8 cellular contexts compared by ENCODE assay signal in genomic region chr12:6532051-6532926, GRCh38. TPM values are rescaled to one million over a fixed set of nuclear protein-coding genes. Genes with fewer than 3 reads are reported as not detected.
DNase-seq lines count a peak whose midpoint lies in the region; ATAC-seq and TF ChIP-seq lines count a peak whose summit lies in the region.

No MANE protein-coding gene starts in this region.

- H3K4me3 Mint-ChIP-seq in GM23338: peak overlapping the region; percentile 93
- peak overlapping the region; percentile 96 for H3K4me3 Mint-ChIP-seq in activated CD4-positive, alpha-beta memory T cell treated with anti-CD3 and anti-CD28 coated beads for 36 hours

- H3K9me2 ChIP-seq in GM23338 (ENCODE audit: insufficient read depth): no peaks in the 10 kb centered on the region

- H3K9ac ChIP-seq in duodenal mucosa (ENCODE audit: low read depth in 1 of 2, low read length in 2 of 2): peak overlapping the region; percentile 81 to 90

- DNase-seq in BE2C (peak; percentile 85), GM23338 (ENCODE audit: low spot score) (peak; percentile 78), NCI-H460 (ENCODE audit: extremely low read depth, low read depth) (peak; percentile 85), lung (ENCODE audit: low spot score) (no peak)
- peak; percentile 94 for DNase-seq in activated CD4-positive, alpha-beta memory T cell treated with anti-CD3 and anti-CD28 coated beads for 36 hours
- DNase-seq in stimulated activated CD4-positive, alpha-beta T cell treated with anti-CD3 and anti-CD28 coated beads, TNF-alpha, amount 100 ng/mL, for 1 hour (ENCODE audit: low read depth in 3 of 3, low spot score in 1 of 3): peak; percentile 53 to 70 (median 67)

- peak overlapping the region; percentile 100 for H3K27ac Mint-ChIP-seq in GM23338
- peak overlapping the region; percentile 100 for H3K27ac Mint-ChIP-seq in activated CD4-positive, alpha-beta memory T cell treated with anti-CD3 and anti-CD28 coated beads for 36 hours

- H3K27ac ChIP-seq in GM23338 (ENCODE audit: low read depth): peak overlapping the region; percentile 98
- H3K27ac ChIP-seq in duodenal mucosa (ENCODE audit: low read depth, low read length): peak overlapping the region; percentile 94
- H3K27ac ChIP-seq in lung (ENCODE audit: low read depth in 1 of 2, low read length in 1 of 2): peak overlapping the region; percentile 97 to 98

- H3K79me2 ChIP-seq in GM23338 (replicated peaks; ENCODE audit: insufficient read depth): peaks cover 35% of the 10 kb centered on the region

- H3K27me3 ChIP-seq in BE2C (no peaks in the 10 kb centered on the region), GM23338 (ENCODE audit: insufficient read depth) (no peaks in the 10 kb centered on the region), duodenal mucosa (ENCODE audit: control insufficient read depth in 1 of 2, insufficient read depth in 2 of 2, low read length in 2 of 2) (no peaks in the 10 kb centered on the region), lung (ENCODE audit: control insufficient read depth, insufficient read depth) (no peaks in the 10 kb centered on the region)

- peaks cover 4% of the 10 kb centered on the region for H3K4me1 ChIP-seq in BE2C
- H3K4me1 ChIP-seq in GM23338 (ENCODE audit: insufficient read depth): peaks cover 34% of the 10 kb centered on the region
- peaks cover 34 to 42% of the 10 kb centered on the region in 2 donors for H3K4me1 ChIP-seq in duodenal mucosa (ENCODE audit: control insufficient read depth in 1 of 2, insufficient read depth in 2 of 2, low read length in 2 of 2)
- H3K4me1 ChIP-seq in lung (ENCODE audit: control insufficient read depth in 2 of 2, insufficient read depth in 2 of 2, low read length in 2 of 2): peaks cover 0 to 22% of the 10 kb centered on the region in 2 donors

- H3K9me3 ChIP-seq in BE2C (no peaks in the 10 kb centered on the region), duodenal mucosa (ENCODE audit: control insufficient read depth in 1 of 2, low read length in 2 of 2) (no peaks in the 10 kb centered on the region), lung (ENCODE audit: control insufficient read depth in 2 of 2, insufficient read depth in 1 of 2, low read length in 1 of 2) (no peaks in the 10 kb centered on the region)

- peak overlapping the region; percentile 82 for H3K4me3 ChIP-seq in BE2C (ENCODE audit: low read depth, low read length)
- H3K4me3 ChIP-seq in GM23338: peak overlapping the region; percentile 96
- peak overlapping the region; percentile 88 to 91 for H3K4me3 ChIP-seq in duodenal mucosa (ENCODE audit: low read depth in 1 of 2, low read length in 2 of 2)
- H3K4me3 ChIP-seq in lung: no peak overlapping the region

- H4K20me1 ChIP-seq in GM23338 (replicated peaks; ENCODE audit: insufficient read depth): peaks cover 15% of the 10 kb centered on the region

- WGBS in lung, 2 donors: 11 to 31% methylated on average over 20 of the region's 20 CpGs

- CTCF ChIA-PET in activated CD4-positive, alpha-beta memory T cell treated with anti-CD3 and anti-CD28 coated beads for 36 hours (lab: Charles Lee): interaction anchor here (0.7 to 1.9 kb wide), 12 partner anchors 11 to 109 kb away, joined by 3 to 12 read pairs (median 6); partner anchors contain the start of genes MRPL51 and VAMP1

- peak; percentile 4 for ATAC-seq in GM23338
- ATAC-seq in lung (ENCODE audit: insufficient read depth, low FRiP score): no peak
- no peak for ATAC-seq in HG03342 (IDR thresholded peaks at IDR 0.05; ENCODE audit: unreplicated experiment)

- no peak overlapping the region for H2AFZ ChIP-seq in GM23338

- H3K9me3 Mint-ChIP-seq in GM23338: peaks cover 13% of the 10 kb centered on the region; the same call in 2 of the 3 replicates
- H3K9me3 Mint-ChIP-seq in activated CD4-positive, alpha-beta memory T cell treated with anti-CD3 and anti-CD28 coated beads for 36 hours: no peaks in the 10 kb centered on the region

- H3K36me3 ChIP-seq in BE2C (peaks cover 81% of the 10 kb centered on the region), GM23338 (ENCODE audit: insufficient read depth) (peaks cover 54% of the 10 kb centered on the region), duodenal mucosa (ENCODE audit: control insufficient read depth in 1 of 2, insufficient read depth in 2 of 2, low read length in 2 of 2) (peaks cover 37 to 57% of the 10 kb centered on the region in 2 donors), lung (ENCODE audit: control insufficient read depth in 2 of 2, insufficient read depth in 2 of 2, low read length in 2 of 2) (peaks cover 0 to 41% of the 10 kb centered on the region in 2 donors)

- H3F3A ChIP-seq in GM23338 (replicated peaks; ENCODE audit: low read depth): peaks cover 71% of the 10 kb centered on the region

- TF ChIP-seq CTCF in BE2C (IDR thresholded peaks at IDR 0.05; ENCODE audit: low read depth, low read length) (no peak), GM23338 (conservative IDR thresholded peaks at IDR 0.05; ENCODE audit: low read depth in 2 of 2) (no peak), lung (IDR thresholded peaks at IDR 0.05; ENCODE audit: control extremely low read depth, extremely low read depth) (no peak)

- H3K4me2 ChIP-seq in GM23338: peak overlapping the region; percentile 96

- H3K36me3 Mint-ChIP-seq in GM23338 (ENCODE audit: low read depth): peaks cover 84% of the 10 kb centered on the region
- H3K36me3 Mint-ChIP-seq in activated CD4-positive, alpha-beta memory T cell treated with anti-CD3 and anti-CD28 coated beads for 36 hours: peaks cover 84% of the 10 kb centered on the region

- H3K27me3 Mint-ChIP-seq in GM23338 (ENCODE audit: insufficient read depth, low read depth, poor library complexity): peaks cover 45% of the 10 kb centered on the region
- no peaks in the 10 kb centered on the region for H3K27me3 Mint-ChIP-seq in activated CD4-positive, alpha-beta memory T cell treated with anti-CD3 and anti-CD28 coated beads for 36 hours

- peaks cover 35% of the 10 kb centered on the region for H3K4me1 Mint-ChIP-seq in GM23338
- H3K4me1 Mint-ChIP-seq in activated CD4-positive, alpha-beta memory T cell treated with anti-CD3 and anti-CD28 coated beads for 36 hours (ENCODE audit: low read depth): peaks cover 32% of the 10 kb centered on the region

- intact Hi-C loops in activated CD4-positive, alpha-beta memory T cell treated with anti-CD3 and anti-CD28 coated beads for 36 hours (cut with micrococcal nuclease): loop anchor here (1.0 to 2.0 kb wide), 2 partner anchors 43 to 62 kb away; partner anchors contain the start of gene VAMP1

- POLR2A ChIA-PET in activated CD4-positive, alpha-beta memory T cell treated with anti-CD3 and anti-CD28 coated beads for 36 hours (lab: Charles Lee): interaction anchor here (0.6 to 5.8 kb wide), 32 partner anchors 9 to 320 kb away, joined by 3 to 54 read pairs (median 5); partner anchors contain the start of genes CD27, CD4, CDCA3 and COPS7A

TF ChIP-seq in GM23338, 12 proteins besides CTCF, POLR2A, EP300 and RAD21 (continues in another document):
- TF ChIP-seq NANOG (IDR thresholded peaks at IDR 0.05; ENCODE audit: borderline replicate concordance) (no peak), STAT1 (IDR thresholded peaks at IDR 0.05; ENCODE audit: unreplicated experiment) (no peak)

RNA-seq across cellular contexts. Expression of gene GAPDH, which starts 2.0 kb away (rescaled TPM):
- 8,477 TPM for polyA plus RNA-seq in BE2C (2012; ENCODE audit: insufficient read depth, insufficient read length, low read depth)
- 5,269 and 5,853 TPM in 2 replicates for total RNA-seq in GM23338 (2014; rRNA removed; shearing (Covaris generic))
- 6,140 and 6,219 TPM in 2 replicates for polyA plus RNA-seq in GM23338 (2016; fragmentation: Nextera tagmentation; extraction: Ambion mirVana)
- 9,568 and 10,591 TPM in 2 replicates for total RNA-seq in NCI-H460 (2014; rRNA removed; shearing (Covaris generic))
- 5,419 and 5,908 TPM in 2 replicates for polyA plus RNA-seq in NCI-H460 (2014; cell fraction: nucleus; rRNA removed)
- 1,000 to 10,000 TPM; 5,823 to 5,836 TPM for total RNA-seq in activated CD4-positive, alpha-beta memory T cell treated with anti-CD3 and anti-CD28 coated beads for 36 hours
- 1,000 to 10,000 TPM in 1 of 2 donors, 100 to 1,000 TPM in 1; 843 to 1,983 TPM for total RNA-seq in lung
- polyA plus RNA-seq in lung: 1,000 to 10,000 TPM; 1,405 to 3,540 TPM

RNA-seq across cellular contexts. Expression of gene IFFO1, which starts 23.6 kb away (rescaled TPM):
- polyA plus RNA-seq in BE2C (2012; ENCODE audit: insufficient read depth, insufficient read length, low read depth): 129 TPM
- total RNA-seq in GM23338 (2014; rRNA removed; shearing (Covaris generic)): 8.8 and 12.9 TPM in 2 replicates
- polyA plus RNA-seq in GM23338 (2016; fragmentation: Nextera tagmentation; extraction: Ambion mirVana) (8.9 and 11.2 TPM in 2 replicates), lung (10 to 100 TPM; 24.4 to 26.7 TPM)
- 0.15 TPM in 1 of 2 replicates, not detected in the other for total RNA-seq in NCI-H460 (2014; rRNA removed; shearing (Covaris generic))
- not detected in 2 replicates for polyA plus RNA-seq in NCI-H460 (2014; cell fraction: nucleus; rRNA removed)
- total RNA-seq in activated CD4-positive, alpha-beta memory T cell treated with anti-CD3 and anti-CD28 coated beads for 36 hours: 10 to 100 TPM; 10.9 to 12.4 TPM
- total RNA-seq in lung: 10 to 100 TPM; 10.0 to 25.1 TPM

RNA-seq across cellular contexts. Expression of gene NOP2, which starts 35.8 kb away (rescaled TPM):
- polyA plus RNA-seq in BE2C (2012; ENCODE audit: insufficient read depth, insufficient read length, low read depth): 222 TPM
- 67.2 and 67.9 TPM in 2 replicates for total RNA-seq in GM23338 (2014; rRNA removed; shearing (Covaris generic))
- polyA plus RNA-seq in GM23338 (2016; fragmentation: Nextera tagmentation; extraction: Ambion mirVana) (63.3 and 63.4 TPM in 2 replicates), lung (10 to 100 TPM; 30.7 to 37.6 TPM)
- 54.0 and 58.2 TPM in 2 replicates for total RNA-seq in NCI-H460 (2014; rRNA removed; shearing (Covaris generic))
- 273 and 295 TPM in 2 replicates for polyA plus RNA-seq in NCI-H460 (2014; cell fraction: nucleus; rRNA removed)
- total RNA-seq in activated CD4-positive, alpha-beta memory T cell treated with anti-CD3 and anti-CD28 coated beads for 36 hours: 10 to 100 TPM; 74.9 to 82.2 TPM
- total RNA-seq in lung: 10 to 100 TPM in 1 of 2 donors, 1 to 10 TPM in 1; 7.9 to 36.0 TPM

RNA-seq across cellular contexts. Expression of gene NCAPD2, which starts 38.4 kb away (rescaled TPM):
- 41.8 TPM for polyA plus RNA-seq in BE2C (2012; ENCODE audit: insufficient read depth, insufficient read length, low read depth)
- total RNA-seq in GM23338 (2014; rRNA removed; shearing (Covaris generic)): 217 and 389 TPM in 2 replicates
- polyA plus RNA-seq in GM23338 (2016; fragmentation: Nextera tagmentation; extraction: Ambion mirVana) (32.7 and 34.2 TPM in 2 replicates), lung (10 to 100 TPM in 1 of 2 donors, 1 to 10 TPM in 1; 5.8 to 11.8 TPM)
- total RNA-seq in NCI-H460 (2014; rRNA removed; shearing (Covaris generic)): 60.2 and 68.4 TPM in 2 replicates
- 22.9 and 36.5 TPM in 2 replicates for polyA plus RNA-seq in NCI-H460 (2014; cell fraction: nucleus; rRNA removed)
- 100 to 1,000 TPM; 192 to 196 TPM for total RNA-seq in activated CD4-positive, alpha-beta memory T cell treated with anti-CD3 and anti-CD28 coated beads for 36 hours
- 10 to 100 TPM; 19.8 to 30.7 TPM for total RNA-seq in lung

RNA-seq across cellular contexts. Expression of gene MRPL51, which starts 39.2 kb away (rescaled TPM):
- 231 TPM for polyA plus RNA-seq in BE2C (2012; ENCODE audit: insufficient read depth, insufficient read length, low read depth)
- total RNA-seq in GM23338 (2014; rRNA removed; shearing (Covaris generic)): 75.1 and 93.9 TPM in 2 replicates
- polyA plus RNA-seq in GM23338 (2016; fragmentation: Nextera tagmentation; extraction: Ambion mirVana) (432 and 463 TPM in 2 replicates), lung (100 to 1,000 TPM in 1 of 2 donors, 10 to 100 TPM in 1; 80.4 to 103 TPM)
- total RNA-seq in NCI-H460 (2014; rRNA removed; shearing (Covaris generic)): 150 and 183 TPM in 2 replicates
- 39.4 and 78.3 TPM in 2 replicates for polyA plus RNA-seq in NCI-H460 (2014; cell fraction: nucleus; rRNA removed)
- total RNA-seq in activated CD4-positive, alpha-beta memory T cell treated with anti-CD3 and anti-CD28 coated beads for 36 hours: 100 to 1,000 TPM; 289 to 312 TPM
- 100 to 1,000 TPM in 1 of 2 donors, 10 to 100 TPM in 1; 34.5 to 123 TPM for total RNA-seq in lung
